31 cellular contexts compared by ENCODE assay signal in the genomic region with DNA sequence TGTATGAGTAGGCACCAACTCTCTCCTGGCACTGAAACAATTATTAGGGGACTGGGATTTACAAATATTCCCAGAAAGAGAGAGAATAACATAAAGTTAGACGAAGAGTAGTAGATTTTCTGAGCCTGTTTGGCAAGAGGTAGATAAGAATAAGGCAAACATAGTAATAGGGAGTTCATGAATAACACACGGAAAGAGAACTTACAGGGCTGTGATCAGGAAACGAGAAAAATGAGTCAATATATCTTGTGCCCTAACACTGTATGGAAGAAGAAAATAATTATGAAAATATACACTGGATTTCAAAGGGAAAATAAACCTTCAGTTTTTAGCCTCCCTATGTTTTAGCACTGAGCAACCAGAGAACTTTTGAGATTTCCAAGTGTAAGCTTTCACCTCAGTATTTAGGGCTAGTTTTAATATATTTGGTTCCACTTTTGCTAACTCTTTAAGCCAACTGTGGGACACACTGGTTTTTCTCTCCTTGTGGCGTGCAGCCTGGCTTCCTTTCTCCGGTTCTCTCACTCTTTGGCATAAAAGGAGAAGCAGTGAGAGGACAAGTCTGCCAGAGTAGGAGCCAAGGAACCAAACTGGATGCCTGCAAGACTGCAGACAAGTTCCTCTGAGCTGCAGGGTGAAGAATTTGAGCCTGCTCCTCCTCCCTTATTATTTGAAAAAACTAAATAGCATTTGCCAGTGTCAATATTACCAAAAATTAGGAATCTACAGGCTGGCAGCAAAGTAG. TPM values are rescaled to one million over a fixed set of nuclear protein-coding genes. Genes with fewer than 3 reads are reported as not detected.
"Had no signal": no experiment of that assay in that cellular context is flagged by ENCODE, and none has a peak within 500 bp of the region (broad histone marks: within the 10 kb centered on the region; RNA-seq: fewer than 3 reads in every experiment).

No MANE protein-coding gene starts in this region.

- H3K9me3 ChIP-seq: adrenal gland, body of pancreas, gastrocnemius medialis, pancreas, prostate gland, thoracic aorta had no signal

- DNase-seq: activated CD4-positive, alpha-beta T cell treated with anti-CD3 and anti-CD28 coated beads for 4 hours; activated CD4-positive, alpha-beta T cell treated with anti-CD3 and anti-CD28 coated beads, Interleukin-2, amount 50 U/mL, for 4 hours; activated effector memory CD4-positive, alpha-beta T cell treated with Interleukin-2 at 50 U/mL for 16 hours; activated naive CD4-positive, alpha-beta T cell treated with Interleukin-2 at 50 U/mL for 16 hours; activated naive CD8-positive, alpha-beta T cell treated with anti-CD3 and anti-CD28 coated beads for 36 hours; activated T-cell treated with anti-CD3 and anti-CD28 coated beads for 4 hours; adrenal gland; aorta; body of pancreas; effector CD8-positive, alpha-beta T cell; erythroblast; gastrocnemius medialis; immature natural killer cell; kidney; left colon; mammary epithelial cell; naive thymus-derived CD4-positive, alpha-beta T cell; nucleus accumbens; pancreas; retina; stimulated activated CD4-positive, alpha-beta T cell treated with anti-CD3 and anti-CD28 coated beads, Interleukin-12 subunit alpha, Interleukin-12 subunit beta, amount 100 ng/mL, for 4 hours; stimulated activated CD4-positive, alpha-beta T cell treated with anti-CD3 and anti-CD28 coated beads, Interleukin-4, amount 100 ng/mL, for 1 hour; T-helper 2 cell had no signal

- H3K27me3 ChIP-seq: adrenal gland, body of pancreas had no signal

- H3K4me1 Mint-ChIP-seq: activated naive CD8-positive, alpha-beta T cell treated with anti-CD3 and anti-CD28 coated beads for 36 hours; immature natural killer cell had no signal

- H3K36me3 ChIP-seq: adrenal gland, gastrocnemius medialis, pancreas, prostate gland, thoracic aorta had no signal

- ATAC-seq: body of pancreas; gastrocnemius medialis; left colon; naive thymus-derived CD4-positive, alpha-beta T cell; sciatic nerve had no signal

- H3K4me3 Mint-ChIP-seq: activated naive CD8-positive, alpha-beta T cell treated with anti-CD3 and anti-CD28 coated beads for 36 hours; immature natural killer cell; mesothelial cell of epicardium; naive thymus-derived CD4-positive, alpha-beta T cell; stimulated activated naive CD8-positive, alpha-beta T cell treated with anti-CD3 and anti-CD28 coated beads, Interleukin-15, Interleukin-2, amounts not matched to agents 100 ng/mL and 50 ng/mL, for 24 hours; type B pancreatic cell had no signal

- H3K4me3 ChIP-seq: adrenal gland, body of pancreas, gastrocnemius medialis, hepatocyte, pancreas, prostate gland, skin epidermis, thoracic aorta had no signal

- H3K27ac Mint-ChIP-seq: activated naive CD8-positive, alpha-beta T cell treated with anti-CD3 and anti-CD28 coated beads for 36 hours; immature natural killer cell; mesothelial cell of epicardium; naive thymus-derived CD4-positive, alpha-beta T cell; stimulated activated naive CD8-positive, alpha-beta T cell treated with anti-CD3 and anti-CD28 coated beads, Interleukin-15, Interleukin-2, amounts not matched to agents 100 ng/mL and 50 ng/mL, for 24 hours; type B pancreatic cell had no signal

- H3K9me3 Mint-ChIP-seq: activated naive CD8-positive, alpha-beta T cell treated with anti-CD3 and anti-CD28 coated beads for 36 hours; stimulated activated naive CD8-positive, alpha-beta T cell treated with anti-CD3 and anti-CD28 coated beads, Interleukin-15, Interleukin-2, amounts not matched to agents 100 ng/mL and 50 ng/mL, for 24 hours; type B pancreatic cell had no signal

- H3K27ac ChIP-seq: adrenal gland, body of pancreas, gastrocnemius medialis, hepatocyte, pancreas, prostate gland, skin epidermis, thoracic aorta had no signal

- H3K36me3 Mint-ChIP-seq: activated naive CD8-positive, alpha-beta T cell treated with anti-CD3 and anti-CD28 coated beads for 36 hours; immature natural killer cell; naive thymus-derived CD4-positive, alpha-beta T cell; type B pancreatic cell had no signal

- H3K4me1 ChIP-seq: body of pancreas, prostate gland had no signal

RNA-seq across cellular contexts. Expression of gene KCNN2, which starts 6.6 kb away (rescaled TPM):
- total RNA-seq: activated naive CD8-positive, alpha-beta T cell treated with anti-CD3 and anti-CD28 coated beads for 36 hours; mammary epithelial cell; naive thymus-derived CD4-positive, alpha-beta T cell; thoracic aorta had no signal
- polyA plus RNA-seq: aorta; immature natural killer cell; mammary epithelial cell; naive thymus-derived CD4-positive, alpha-beta T cell had no signal
